16 cellular contexts compared by ENCODE assay signal in the genomic region with DNA sequence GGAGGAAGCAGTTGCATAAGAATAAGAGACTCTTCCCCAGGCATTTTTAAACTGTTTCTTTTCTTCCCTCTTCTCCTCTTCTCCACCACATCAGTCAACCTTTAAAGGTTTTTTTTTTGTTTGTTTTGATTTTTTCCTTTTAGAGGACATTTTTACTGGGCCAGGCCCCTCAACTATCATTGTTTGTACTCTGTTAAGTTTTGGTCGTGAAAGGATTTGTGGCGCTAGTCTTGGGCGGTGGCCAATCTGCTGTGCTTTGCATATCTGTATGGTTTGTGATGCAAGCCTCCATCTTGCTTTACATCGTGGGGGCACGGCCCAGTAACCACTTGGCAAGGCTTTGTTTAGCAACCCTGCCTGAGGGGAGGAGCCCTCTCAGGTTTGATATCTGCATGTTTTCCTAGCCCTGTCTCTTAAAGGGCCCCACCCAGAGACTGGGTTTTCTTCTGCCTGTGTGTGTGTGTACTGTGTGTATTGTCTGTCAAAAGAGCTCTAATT.
DNase-seq lines count a peak whose midpoint lies in the region; ATAC-seq and TF ChIP-seq lines count a peak whose summit lies in the region.
"Had no signal": no experiment of that assay in that cellular context is flagged by ENCODE, and none has a peak within 500 bp of the region (broad histone marks: within the 10 kb centered on the region; RNA-seq: fewer than 3 reads in every experiment).

No MANE protein-coding gene starts in this region.

- H3K4me1 ChIP-seq in HAP-1 (peaks cover 35% of the 10 kb centered on the region), NT2/D1 (ENCODE audit: insufficient read depth, insufficient read length) (no peaks in the 10 kb centered on the region)
- H3K4me1 ChIP-seq: BLaER1 had no signal

- no peaks in the 10 kb centered on the region for H3K4me1 Mint-ChIP-seq in WTC11

- peaks cover 13% of the 10 kb centered on the region for H3K36me3 Mint-ChIP-seq in WTC11
- H3K36me3 Mint-ChIP-seq: CD8-positive, alpha-beta T cell had no signal

- H3K36me3 ChIP-seq in HAP-1 (replicated peaks) (no peaks in the 10 kb centered on the region), NT2/D1 (ENCODE audit: insufficient read depth, insufficient read length, low read length) (no peaks in the 10 kb centered on the region)
- H3K36me3 ChIP-seq: BLaER1 had no signal

- POLR2A ChIA-PET in WTC11 (lab: Charles Lee): no interaction called here

- TF ChIP-seq CTCF in WTC11 (IDR thresholded peaks at IDR 0.05): no peak

- in situ Hi-C loops in HAP-1 (cut with MboI; ENCODE audit: low sequenced_read_pairs): loop anchor here (25.0 kb wide), 1 partner anchor 97 kb away; a partner anchor contains a TSS

- DNase-seq in SKM-1 treated with dmso at 0.1 percent for 144 hours (lab: John Stamatoyannopoulos, UW; ENCODE audit: unreplicated experiment) (peak; percentile 2), SKM-1 (lab: John Stamatoyannopoulos, UW; ENCODE audit: unreplicated experiment) (no peak), HAP-1 (ENCODE audit: low spot score in 2 of 2) (peak; percentile 94 to 95), NT2/D1 (ENCODE audit: low read depth, low spot score) (peak; percentile 5), kidney glomerular epithelial cell (lab: John Stamatoyannopoulos, UW) (no peak), WTC11 (ENCODE audit: low spot score) (no peak)
- DNase-seq: Calu3; CD8-positive, alpha-beta T cell; DMS79 treated with DMSO at 0.1 percent for 48 hours; EL; GDM1; HFFc6; KG1 had no signal

- no peak overlapping the region for H3K9ac ChIP-seq in NT2/D1 (ENCODE audit: insufficient read length, low read depth)
- H3K9ac ChIP-seq: BLaER1 had no signal

- no peak overlapping the region for H3K27ac Mint-ChIP-seq in WTC11
- H3K27ac Mint-ChIP-seq: CD8-positive, alpha-beta T cell; HFFc6 had no signal

- H3K27me3 ChIP-seq in HAP-1 (ENCODE audit: low read depth): no peaks in the 10 kb centered on the region
- no peaks in the 10 kb centered on the region for H3K27me3 ChIP-seq in NT2/D1 (ENCODE audit: insufficient read depth, insufficient read length)

- no peaks in the 10 kb centered on the region for H3K27me3 Mint-ChIP-seq in WTC11 (ENCODE audit: low read depth)

- H3K9me3 Mint-ChIP-seq in WTC11: peaks cover 50% of the 10 kb centered on the region

- peak overlapping the region; percentile 3; the same call in 1 of the 2 replicates for H3K4me3 ChIP-seq in HAP-1
- H3K4me3 ChIP-seq in NT2/D1 (ENCODE audit: insufficient read length, low read depth): no peak overlapping the region
- H3K4me3 ChIP-seq: BLaER1 had no signal

- no peaks in the 10 kb centered on the region for H3K9me3 ChIP-seq in HAP-1
- H3K9me3 ChIP-seq in NT2/D1 (ENCODE audit: insufficient read depth, low read length): no peaks in the 10 kb centered on the region
- H3K9me3 ChIP-seq: BLaER1 had no signal

- CTCF ChIA-PET in WTC11 (lab: Charles Lee): no interaction called here

- no peak overlapping the region for H3K4me3 Mint-ChIP-seq in WTC11
- H3K4me3 Mint-ChIP-seq: CD8-positive, alpha-beta T cell; HFFc6 had no signal

- ATAC-seq in HG03196 (IDR thresholded peaks at IDR 0.05; ENCODE audit: unreplicated experiment) (no peak), WTC11 (no peak)
- ATAC-seq: CD8-positive, alpha-beta T cell; HCT116 had no signal

TF ChIP-seq in WTC11, 78 proteins besides CTCF, POLR2A, EP300 and RAD21 (continues in another document):
- TF ChIP-seq SP1 (CRISPR knock-in tag; conservative IDR thresholded peaks at IDR 0.05): no peak
- no peak for TF ChIP-seq KAT7 (CRISPR knock-in tag; IDR thresholded peaks at IDR 0.05; ENCODE audit: borderline replicate concordance)
- TF ChIP-seq, protein P1, sequence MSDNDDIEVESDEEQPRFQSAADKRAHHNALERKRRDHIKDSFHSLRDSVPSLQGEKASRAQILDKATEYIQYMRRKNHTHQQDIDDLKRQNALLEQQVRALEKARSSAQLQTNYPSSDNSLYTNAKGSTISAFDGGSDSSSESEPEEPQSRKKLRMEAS (CRISPR knock-in tag; IDR thresholded peaks at IDR 0.05): no peak
- TF ChIP-seq, protein P2, sequence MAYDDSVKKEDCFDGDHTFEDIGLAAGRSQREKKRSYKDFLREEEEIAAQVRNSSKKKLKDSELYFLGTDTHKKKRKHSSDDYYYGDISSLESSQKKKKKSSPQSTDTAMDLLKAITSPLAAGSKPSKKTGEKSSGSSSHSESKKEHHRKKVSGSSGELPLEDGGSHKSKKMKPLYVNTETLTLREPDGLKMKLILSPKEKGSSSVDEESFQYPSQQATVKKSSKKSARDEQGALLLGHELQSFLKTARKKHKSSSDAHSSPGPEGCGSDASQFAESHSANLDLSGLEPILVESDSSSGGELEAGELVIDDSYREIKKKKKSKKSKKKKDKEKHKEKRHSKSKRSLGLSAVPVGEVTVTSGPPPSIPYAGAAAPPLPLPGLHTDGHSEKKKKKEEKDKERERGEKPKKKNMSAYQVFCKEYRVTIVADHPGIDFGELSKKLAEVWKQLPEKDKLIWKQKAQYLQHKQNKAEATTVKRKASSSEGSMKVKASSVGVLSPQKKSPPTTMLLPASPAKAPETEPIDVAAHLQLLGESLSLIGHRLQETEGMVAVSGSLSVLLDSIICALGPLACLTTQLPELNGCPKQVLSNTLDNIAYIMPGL (CRISPR knock-in tag; IDR thresholded peaks at IDR 0.05): no peak
- TF ChIP-seq GRHL2 (CRISPR knock-in tag; IDR thresholded peaks at IDR 0.05; ENCODE audit: insufficient replicate concordance, severe bottlenecking): no peak
- no peak for TF ChIP-seq OVOL2 (CRISPR knock-in tag; IDR thresholded peaks at IDR 0.05; ENCODE audit: borderline replicate concordance)
- TF ChIP-seq CREB1 (CRISPR knock-in tag; IDR thresholded peaks at IDR 0.05): no peak
- TF ChIP-seq, protein P3, sequence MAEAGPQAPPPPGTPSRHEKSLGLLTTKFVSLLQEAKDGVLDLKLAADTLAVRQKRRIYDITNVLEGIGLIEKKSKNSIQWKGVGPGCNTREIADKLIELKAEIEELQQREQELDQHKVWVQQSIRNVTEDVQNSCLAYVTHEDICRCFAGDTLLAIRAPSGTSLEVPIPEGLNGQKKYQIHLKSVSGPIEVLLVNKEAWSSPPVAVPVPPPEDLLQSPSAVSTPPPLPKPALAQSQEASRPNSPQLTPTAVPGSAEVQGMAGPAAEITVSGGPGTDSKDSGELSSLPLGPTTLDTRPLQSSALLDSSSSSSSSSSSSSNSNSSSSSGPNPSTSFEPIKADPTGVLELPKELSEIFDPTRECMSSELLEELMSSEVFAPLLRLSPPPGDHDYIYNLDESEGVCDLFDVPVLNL (CRISPR knock-in tag; IDR thresholded peaks at IDR 0.05; ENCODE audit: borderline replicate concordance, low read depth): no peak
- TF ChIP-seq SOX15 (CRISPR knock-in tag; IDR thresholded peaks at IDR 0.05): no peak
- TF ChIP-seq, protein P4, sequence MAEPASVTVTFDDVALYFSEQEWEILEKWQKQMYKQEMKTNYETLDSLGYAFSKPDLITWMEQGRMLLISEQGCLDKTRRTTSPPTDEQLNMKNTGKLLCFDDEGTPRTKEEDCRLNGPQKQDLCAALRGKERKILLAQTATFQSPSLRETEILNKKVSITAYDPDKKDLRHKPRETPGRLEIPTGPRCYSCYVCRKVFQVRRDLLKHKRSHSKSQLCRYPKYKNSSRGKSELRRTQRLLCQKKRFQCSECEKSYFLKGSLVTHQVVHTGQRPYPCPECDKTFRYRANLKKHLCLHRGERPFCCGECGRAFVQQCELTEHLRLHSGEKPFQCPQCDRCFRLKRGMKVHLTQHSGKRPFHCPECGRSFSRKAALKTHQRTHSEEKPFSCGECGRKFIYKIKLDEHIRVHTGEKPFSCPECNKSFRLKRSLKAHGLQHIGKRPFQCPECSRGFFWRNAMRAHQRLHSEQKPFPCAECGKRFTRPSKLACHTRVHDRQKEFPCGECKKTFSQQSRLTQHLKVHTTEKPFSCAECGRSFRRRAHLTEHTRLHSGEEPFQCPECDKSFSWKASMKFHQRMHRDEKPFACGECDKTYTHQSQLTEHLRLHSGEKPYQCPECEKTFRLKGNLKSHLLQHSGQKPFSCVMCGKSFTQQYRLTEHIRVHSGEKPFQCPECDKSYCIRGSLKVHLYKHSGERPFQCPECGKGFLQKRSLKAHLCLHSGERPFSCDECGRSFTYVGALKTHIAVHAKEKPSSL (CRISPR knock-in tag; conservative IDR thresholded peaks at IDR 0.05): no peak
- TF ChIP-seq, protein P5, sequence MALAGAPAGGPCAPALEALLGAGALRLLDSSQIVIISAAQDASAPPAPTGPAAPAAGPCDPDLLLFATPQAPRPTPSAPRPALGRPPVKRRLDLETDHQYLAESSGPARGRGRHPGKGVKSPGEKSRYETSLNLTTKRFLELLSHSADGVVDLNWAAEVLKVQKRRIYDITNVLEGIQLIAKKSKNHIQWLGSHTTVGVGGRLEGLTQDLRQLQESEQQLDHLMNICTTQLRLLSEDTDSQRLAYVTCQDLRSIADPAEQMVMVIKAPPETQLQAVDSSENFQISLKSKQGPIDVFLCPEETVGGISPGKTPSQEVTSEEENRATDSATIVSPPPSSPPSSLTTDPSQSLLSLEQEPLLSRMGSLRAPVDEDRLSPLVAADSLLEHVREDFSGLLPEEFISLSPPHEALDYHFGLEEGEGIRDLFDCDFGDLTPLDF (CRISPR knock-in tag; IDR thresholded peaks at IDR 0.05): no peak
- TF ChIP-seq, protein P6, sequence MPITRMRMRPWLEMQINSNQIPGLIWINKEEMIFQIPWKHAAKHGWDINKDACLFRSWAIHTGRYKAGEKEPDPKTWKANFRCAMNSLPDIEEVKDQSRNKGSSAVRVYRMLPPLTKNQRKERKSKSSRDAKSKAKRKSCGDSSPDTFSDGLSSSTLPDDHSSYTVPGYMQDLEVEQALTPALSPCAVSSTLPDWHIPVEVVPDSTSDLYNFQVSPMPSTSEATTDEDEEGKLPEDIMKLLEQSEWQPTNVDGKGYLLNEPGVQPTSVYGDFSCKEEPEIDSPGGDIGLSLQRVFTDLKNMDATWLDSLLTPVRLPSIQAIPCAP (CRISPR knock-in tag; IDR thresholded peaks at IDR 0.05): no peak
- no peak for TF ChIP-seq FOXK1 (CRISPR knock-in tag; IDR thresholded peaks at IDR 0.05)

Comparison
In these comparisons a context has a peak if more than half of its experiments do, and no peak if none do; other contexts are left out.
1. DNase-seq: peak in SKM-1 treated with dmso at 0.1 percent for 144 hours (single experiment), HAP-1 (2 of 2) and NT2/D1 (single experiment); none in SKM-1 (single experiment), kidney glomerular epithelial cell (single experiment) and WTC11 (single experiment).